Comparison of ENCODE assay signal across 18 cellular contexts in genomic region chr13:29911781-29912478, GRCh38.
DNase-seq lines count a peak whose midpoint lies in the region; ATAC-seq and TF ChIP-seq lines count a peak whose summit lies in the region.
"Had no signal": no experiment of that assay in that cellular context is flagged by ENCODE, and none has a peak within 500 bp of the region (broad histone marks: within the 10 kb centered on the region; RNA-seq: fewer than 3 reads in every experiment).

No MANE protein-coding gene starts in this region.

- H3K4me3 ChIP-seq in neural cell (ENCODE audit: low read length): no peak overlapping the region
- H3K4me3 ChIP-seq: BLaER1, GM23338 had no signal

- no peaks in the 10 kb centered on the region for H3K36me3 ChIP-seq in neural cell (ENCODE audit: insufficient read depth, low read length)
- H3K36me3 ChIP-seq: BLaER1 had no signal

- no peak overlapping the region for H3K4me3 Mint-ChIP-seq in stimulated activated memory B cell treated with anti-CD40 and anti-IgM and Interleukin-4, amounts not matched to agents 10 μg/mL and 1 μg/mL and 100 μg/mL, for 72 hours
- H3K4me3 Mint-ChIP-seq: CD8-positive, alpha-beta memory T cell; GM23338 had no signal

- no peaks in the 10 kb centered on the region for H3K27me3 ChIP-seq in neural cell (ENCODE audit: insufficient read depth, low read depth, low read length)
- H3K27me3 ChIP-seq: BLaER1 had no signal

- no peak overlapping the region for H3K27ac Mint-ChIP-seq in stimulated activated memory B cell treated with anti-CD40 and anti-IgM and Interleukin-4, amounts not matched to agents 10 μg/mL and 1 μg/mL and 100 μg/mL, for 72 hours
- H3K27ac Mint-ChIP-seq: CD8-positive, alpha-beta memory T cell; GM23338 had no signal

- no peaks in the 10 kb centered on the region for H3K4me1 Mint-ChIP-seq in stimulated activated memory B cell treated with anti-CD40 and anti-IgM and Interleukin-4, amounts not matched to agents 10 μg/mL and 1 μg/mL and 100 μg/mL, for 72 hours
- H3K4me1 Mint-ChIP-seq: CD8-positive, alpha-beta memory T cell had no signal

- H3K36me3 Mint-ChIP-seq in stimulated activated memory B cell treated with anti-CD40 and anti-IgM and Interleukin-4, amounts not matched to agents 10 μg/mL and 1 μg/mL and 100 μg/mL, for 72 hours: no peaks in the 10 kb centered on the region
- H3K36me3 Mint-ChIP-seq: CD8-positive, alpha-beta memory T cell had no signal

- intact Hi-C loops in left ventricle myocardium superior (cut with micrococcal nuclease): no loop called here

- H2AFZ ChIP-seq in neural cell (ENCODE audit: low read depth, low read length): no peak overlapping the region
- H2AFZ ChIP-seq: GM23338 had no signal

- H3K4me2 ChIP-seq in neural cell (ENCODE audit: low read length): no peak overlapping the region
- H3K4me2 ChIP-seq: BLaER1, GM23338 had no signal

- CTCF ChIA-PET in HEK293T (lab: Yijun Ruan, JAX) (interaction anchor here (0.5 to 2.3 kb wide), 2 partner anchors 12 to 611 kb away, joined by 6 to 17 read pairs; no protein-coding TSS in a partner anchor), GM10248 (lab: Yijun Ruan, JAX) (interaction anchor here (1.0 to 2.5 kb wide), 2 partner anchors 13 to 46 kb away, joined by 3 to 17 read pairs; no protein-coding TSS in a partner anchor)

- H3F3A ChIP-seq in neural cell (ENCODE audit: insufficient read depth, low read length, poor library complexity, severe bottlenecking): no peaks in the 10 kb centered on the region

- ATAC-seq in esophagus mucosa: peak; percentile 50
- peak; percentile 25 for ATAC-seq in stimulated activated memory B cell treated with anti-CD40 and anti-IgM and Interleukin-4, amounts not matched to agents 10 μg/mL and 1 μg/mL and 100 μg/mL, for 72 hours
- ATAC-seq in HG02798 (IDR thresholded peaks at IDR 0.05; ENCODE audit: poor library complexity, unreplicated experiment): no peak
- no peak for ATAC-seq in GM18861 (IDR thresholded peaks at IDR 0.05; ENCODE audit: unreplicated experiment)
- ATAC-seq in left ventricle myocardium superior: no peak
- ATAC-seq: GM23338 had no signal

- TF ChIP-seq RAD21 in neural cell (conservative IDR thresholded peaks at IDR 0.05): no peak

- peaks cover 29% of the 10 kb centered on the region for H3K27me3 Mint-ChIP-seq in stimulated activated memory B cell treated with anti-CD40 and anti-IgM and Interleukin-4, amounts not matched to agents 10 μg/mL and 1 μg/mL and 100 μg/mL, for 72 hours
- H3K27me3 Mint-ChIP-seq: CD8-positive, alpha-beta memory T cell had no signal

- no peaks in the 10 kb centered on the region for H4K20me1 ChIP-seq in neural cell (ENCODE audit: insufficient read depth)
- H4K20me1 ChIP-seq: BLaER1 had no signal

- no peaks in the 10 kb centered on the region for H3K9me2 ChIP-seq in neural cell (ENCODE audit: insufficient read depth, low read length)

- H3K9ac ChIP-seq in neural cell (ENCODE audit: low read length): no peak overlapping the region
- H3K9ac ChIP-seq: BLaER1 had no signal

- no peaks in the 10 kb centered on the region for H3K9me3 ChIP-seq in neural cell (ENCODE audit: low read length)
- H3K9me3 ChIP-seq: BLaER1, Caco-2 had no signal

- peaks cover 3% of the 10 kb centered on the region for H3K9me3 Mint-ChIP-seq in stimulated activated memory B cell treated with anti-CD40 and anti-IgM and Interleukin-4, amounts not matched to agents 10 μg/mL and 1 μg/mL and 100 μg/mL, for 72 hours
- H3K9me3 Mint-ChIP-seq: CD8-positive, alpha-beta memory T cell; GM23338 had no signal

- no peaks in the 10 kb centered on the region for H3K79me2 ChIP-seq in neural cell (replicated peaks; ENCODE audit: insufficient read depth, low read length)

- peak; percentile 43 for TF ChIP-seq EP300 in neural cell (conservative IDR thresholded peaks at IDR 0.05; ENCODE audit: poor library complexity, severe bottlenecking)

- POLR2A ChIA-PET in HEK293T (lab: Yijun Ruan, JAX) (interaction anchor here (1.3 to 1.8 kb wide), 2 partner anchors 11 to 12 kb away, joined by 4 to 5 read pairs; no protein-coding TSS in a partner anchor), GM10248 (lab: Yijun Ruan, JAX) (interaction anchor here (1.0 kb wide), 1 partner anchor 62 kb away, joined by 4 read pairs; the partner anchor contains the start of gene UBL3)

- H3K27ac ChIP-seq in neural cell (ENCODE audit: low read length): peak overlapping the region; percentile 7
- H3K27ac ChIP-seq: BLaER1, HL-60 had no signal

- TF ChIP-seq CTCF in neural cell (IDR thresholded peaks at IDR 0.05; ENCODE audit: poor library complexity, severe bottlenecking) (no peak), GM10248 (IDR thresholded peaks at IDR 0.05; ENCODE audit: control extremely low read depth, extremely low read depth, low read depth, missing control alignments) (no peak)

- no peak for DNase-seq in HEK293T (ENCODE audit: extremely low spot score)
- DNase-seq in GM10248 (ENCODE audit: extremely low spot score): no peak
- DNase-seq in left ventricle myocardium superior: no peak
- DNase-seq: 8988T; AML-193; Caco-2; CD8-positive, alpha-beta memory T cell; DMS53; GF-D8; H7 had no signal

TF ChIP-seq in HEK293T, 16 proteins besides CTCF, POLR2A, EP300 and RAD21:
- no peak for TF ChIP-seq FOXM1 (IDR thresholded peaks at IDR 0.05; ENCODE audit: borderline replicate concordance)
- TF ChIP-seq PKNOX1 (IDR thresholded peaks at IDR 0.05): peak; percentile 73

TF ChIP-seq in neural cell, 6 proteins besides CTCF, POLR2A, EP300 and RAD21:
- TF ChIP-seq TAF1 (IDR thresholded peaks at IDR 0.05; ENCODE audit: low read depth) (no peak), POLR2AphosphoS5 (IDR thresholded peaks at IDR 0.05) (peak; percentile 62)

Comparison
In these comparisons a context has a peak if more than half of its experiments do, and no peak if none do; other contexts are left out.
1. ATAC-seq: peak in esophagus mucosa (single experiment) and stimulated activated memory B cell treated with anti-CD40 and anti-IgM and Interleukin-4, amounts not matched to agents 10 μg/mL and 1 μg/mL and 100 μg/mL, for 72 hours (single experiment); none in HG02798 (single experiment), GM18861 (single experiment) and left ventricle myocardium superior (single experiment).